In genomic region chr17:76153640-76154039, GRCh38 we compare ENCODE assay signal across 12 cellular contexts. TPM values are rescaled to one million over a fixed set of nuclear protein-coding genes. Genes with fewer than 3 reads are reported as not detected.
DNase-seq lines count a peak whose midpoint lies in the region; ATAC-seq and TF ChIP-seq lines count a peak whose summit lies in the region.
"Had no signal": no experiment of that assay in that cellular context is flagged by ENCODE, and none has a peak within 500 bp of the region (broad histone marks: within the 10 kb centered on the region; RNA-seq: fewer than 3 reads in every experiment).

No MANE protein-coding gene starts in this region.

- CTCF ChIA-PET in activated naive CD4-positive, alpha-beta T cell treated with anti-CD3 and anti-CD28 coated beads, Interleukin-2, amount 10 ng/mL, durations not matched to agents 7 days and 5 days (lab: Charles Lee) = interaction anchor here (1.7 to 2.4 kb wide), 3 partner anchors 27 to 126 kb away, joined by 5 to 10 read pairs (median 9); no protein-coding TSS in a partner anchor

- TF ChIP-seq CTCF in fibroblast of villous mesenchyme (IDR thresholded peaks at IDR 0.05; ENCODE audit: insufficient read depth, low read depth, low read length) = peak; percentile 50

- no peak overlapping the region for H3K4me3 Mint-ChIP-seq in activated naive CD4-positive, alpha-beta T cell treated with anti-CD3 and anti-CD28 coated beads, Interleukin-2, amount 10 ng/mL, durations not matched to agents 7 days and 5 days
- no peak overlapping the region for H3K4me3 Mint-ChIP-seq in activated naive CD8-positive, alpha-beta T cell
- no peak overlapping the region for H3K4me3 Mint-ChIP-seq in stimulated activated naive CD8-positive, alpha-beta T cell treated with anti-CD3 and anti-CD28 coated beads, Interleukin-15, amount 100 ng/mL, for 72 hours
- H3K4me3 Mint-ChIP-seq: activated B cell treated with CpG ODN at 0.5 μM for 24 hours had no signal

- no peak for DNase-seq in activated naive CD4-positive, alpha-beta T cell treated with anti-CD3 and anti-CD28 coated beads, Interleukin-2, amount 10 ng/mL, durations not matched to agents 7 days and 5 days
- no peak for DNase-seq in activated naive CD4-positive, alpha-beta T cell treated with anti-CD3 and anti-CD28 coated beads, Interleukin-2, amount 50 U/mL, for 16 hours
- DNase-seq in fibroblast of villous mesenchyme (ENCODE audit: low read depth) (peak; percentile 51), SIG-M5 (lab: John Stamatoyannopoulos, UW) (no peak)
- no peak for DNase-seq in stimulated activated naive CD8-positive, alpha-beta T cell treated with anti-CD3 and anti-CD28 coated beads, Interleukin-15, amount 100 ng/mL, for 72 hours
- DNase-seq: activated B cell treated with CpG ODN at 0.5 μM for 24 hours, left cardiac atrium, NCI-H1930, pancreas had no signal

- peak overlapping the region; percentile 75 for H3K27ac Mint-ChIP-seq in activated naive CD4-positive, alpha-beta T cell treated with anti-CD3 and anti-CD28 coated beads, Interleukin-2, amount 10 ng/mL, durations not matched to agents 7 days and 5 days
- H3K27ac Mint-ChIP-seq in activated naive CD8-positive, alpha-beta T cell = peak overlapping the region; percentile 96
- H3K27ac Mint-ChIP-seq in stimulated activated naive CD8-positive, alpha-beta T cell treated with anti-CD3 and anti-CD28 coated beads, Interleukin-15, amount 100 ng/mL, for 72 hours = peak overlapping the region; percentile 21 to 89
- H3K27ac Mint-ChIP-seq: activated B cell treated with CpG ODN at 0.5 μM for 24 hours had no signal

- no peak for ATAC-seq in stimulated activated naive CD8-positive, alpha-beta T cell treated with anti-CD3 and anti-CD28 coated beads, Interleukin-15, amount 100 ng/mL, for 72 hours
- ATAC-seq in HG02840 (IDR thresholded peaks at IDR 0.05; ENCODE audit: low FRiP score, unreplicated experiment) (no peak), HG03457 (IDR thresholded peaks at IDR 0.05; ENCODE audit: unreplicated experiment) (no peak)
- ATAC-seq: left cardiac atrium had no signal

- H3K36me3 Mint-ChIP-seq in activated naive CD4-positive, alpha-beta T cell treated with anti-CD3 and anti-CD28 coated beads, Interleukin-2, amount 10 ng/mL, durations not matched to agents 7 days and 5 days = peaks cover 93% of the 10 kb centered on the region
- H3K36me3 Mint-ChIP-seq in activated naive CD8-positive, alpha-beta T cell = peaks cover 24% of the 10 kb centered on the region

- H3K27me3 Mint-ChIP-seq in activated naive CD4-positive, alpha-beta T cell treated with anti-CD3 and anti-CD28 coated beads, Interleukin-2, amount 10 ng/mL, durations not matched to agents 7 days and 5 days = no peaks in the 10 kb centered on the region
- no peaks in the 10 kb centered on the region for H3K27me3 Mint-ChIP-seq in activated naive CD8-positive, alpha-beta T cell
- H3K27me3 Mint-ChIP-seq in stimulated activated naive CD8-positive, alpha-beta T cell treated with anti-CD3 and anti-CD28 coated beads, Interleukin-15, amount 100 ng/mL, for 72 hours = no peaks in the 10 kb centered on the region

- no peaks in the 10 kb centered on the region for H3K9me3 Mint-ChIP-seq in activated naive CD4-positive, alpha-beta T cell treated with anti-CD3 and anti-CD28 coated beads, Interleukin-2, amount 10 ng/mL, durations not matched to agents 7 days and 5 days
- H3K9me3 Mint-ChIP-seq in activated naive CD8-positive, alpha-beta T cell (ENCODE audit: low read depth) = no peaks in the 10 kb centered on the region
- H3K9me3 Mint-ChIP-seq in stimulated activated naive CD8-positive, alpha-beta T cell treated with anti-CD3 and anti-CD28 coated beads, Interleukin-15, amount 100 ng/mL, for 72 hours = no peaks in the 10 kb centered on the region
- H3K9me3 Mint-ChIP-seq: activated B cell treated with CpG ODN at 0.5 μM for 24 hours had no signal

- no peak overlapping the region for H3K4me3 ChIP-seq in fibroblast of villous mesenchyme (ENCODE audit: low read depth, low read length)
- H3K4me3 ChIP-seq: pancreas had no signal

- H3K4me1 Mint-ChIP-seq in activated naive CD4-positive, alpha-beta T cell treated with anti-CD3 and anti-CD28 coated beads, Interleukin-2, amount 10 ng/mL, durations not matched to agents 7 days and 5 days = peaks cover 50% of the 10 kb centered on the region
- peaks cover 66% of the 10 kb centered on the region for H3K4me1 Mint-ChIP-seq in activated naive CD8-positive, alpha-beta T cell (ENCODE audit: low read depth)
- H3K4me1 Mint-ChIP-seq in stimulated activated naive CD8-positive, alpha-beta T cell treated with anti-CD3 and anti-CD28 coated beads, Interleukin-15, amount 100 ng/mL, for 72 hours = peaks cover 64% of the 10 kb centered on the region
- H3K4me1 Mint-ChIP-seq: activated B cell treated with CpG ODN at 0.5 μM for 24 hours had no signal

RNA-seq across cellular contexts. Expression of gene FOXJ1, which starts 12.6 kb away (rescaled TPM):
- total RNA-seq in fibroblast of villous mesenchyme = not detected in 2 replicates
- total RNA-seq: left cardiac atrium had no signal

RNA-seq across cellular contexts. Expression of gene EXOC7, which starts 50.1 kb away (rescaled TPM):
- 93.1 and 98.4 TPM in 2 replicates for total RNA-seq in fibroblast of villous mesenchyme
